ENCODE assay signal across 16 cellular contexts in the genomic region with DNA sequence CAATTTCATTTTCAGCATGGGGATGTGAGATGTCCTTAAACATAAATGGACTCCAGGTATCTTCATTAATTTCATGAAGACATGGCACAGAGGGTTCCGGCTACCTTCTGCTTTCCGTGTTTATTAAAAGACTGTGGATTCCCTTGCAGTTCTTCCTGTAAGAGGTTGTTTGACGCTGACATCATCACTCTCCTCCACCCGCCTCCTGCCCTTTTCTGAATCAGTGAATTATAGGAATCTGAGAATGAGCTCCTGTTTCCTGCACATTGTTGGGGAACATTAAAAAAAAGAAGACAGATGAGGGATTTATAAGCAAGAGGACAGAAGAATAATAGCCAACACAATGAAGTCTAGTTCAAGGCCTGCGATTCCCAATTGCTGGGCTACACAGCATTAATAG.
DNase-seq lines count a peak whose midpoint lies in the region; ATAC-seq and TF ChIP-seq lines count a peak whose summit lies in the region.
"Had no signal": no experiment of that assay in that cellular context is flagged by ENCODE, and none has a peak within 500 bp of the region (broad histone marks: within the 10 kb centered on the region; RNA-seq: fewer than 3 reads in every experiment).

No MANE protein-coding gene starts in this region.

- no peak overlapping the region for H3K4me3 Mint-ChIP-seq in stimulated activated memory B cell treated with anti-CD40 and anti-IgM and Interleukin-4, amounts not matched to agents 10 μg/mL and 1 μg/mL and 100 μg/mL, for 72 hours
- H3K4me3 Mint-ChIP-seq: activated T-cell treated with anti-CD3 and anti-CD28 coated beads, Interleukin-2, amount 50 U/mL, for 24 hours had no signal

- H3K9me3 ChIP-seq in muscle layer of colon (ENCODE audit: low read length) (no peaks in the 10 kb centered on the region), WERI-Rb-1 (ENCODE audit: severe bottlenecking) (no peaks in the 10 kb centered on the region)
- H3K9me3 ChIP-seq: testis had no signal

- no peak overlapping the region for H3K9ac ChIP-seq in muscle layer of colon (ENCODE audit: low read length)

- H3K36me3 Mint-ChIP-seq in stimulated activated memory B cell treated with anti-CD40 and anti-IgM and Interleukin-4, amounts not matched to agents 10 μg/mL and 1 μg/mL and 100 μg/mL, for 72 hours: no peaks in the 10 kb centered on the region

- H3K4me1 ChIP-seq in muscle layer of colon (ENCODE audit: insufficient read depth, low read length): peaks cover 76% of the 10 kb centered on the region

- no peaks in the 10 kb centered on the region for H3K27me3 Mint-ChIP-seq in stimulated activated memory B cell treated with anti-CD40 and anti-IgM and Interleukin-4, amounts not matched to agents 10 μg/mL and 1 μg/mL and 100 μg/mL, for 72 hours
- H3K27me3 Mint-ChIP-seq: activated T-cell treated with anti-CD3 and anti-CD28 coated beads, Interleukin-2, amount 50 U/mL, for 24 hours; progenitor cell of endocrine pancreas had no signal

- no peak for ATAC-seq in stimulated activated memory B cell treated with anti-CD40 and anti-IgM and Interleukin-4, amounts not matched to agents 10 μg/mL and 1 μg/mL and 100 μg/mL, for 72 hours

- H3K27me3 ChIP-seq in muscle layer of colon (ENCODE audit: control insufficient read depth in 1 of 2, insufficient read depth in 2 of 2, low read length in 2 of 2): no peaks in the 10 kb centered on the region
- H3K27me3 ChIP-seq in WERI-Rb-1 (ENCODE audit: insufficient read depth, low read depth, severe bottlenecking): no peaks in the 10 kb centered on the region
- H3K27me3 ChIP-seq: testis had no signal

- in situ Hi-C loops in G401 (cut with HindIII; ENCODE audit: low sequenced_read_pairs): no loop called here

- H3K27ac ChIP-seq in epithelial cell of prostate (peak overlapping the region; percentile 1), muscle layer of colon (ENCODE audit: low read depth, low read length) (peak overlapping the region; percentile 19), WERI-Rb-1 (no peak overlapping the region)
- H3K27ac ChIP-seq: testis, VCaP had no signal

- no peaks in the 10 kb centered on the region for H3K9me3 Mint-ChIP-seq in stimulated activated memory B cell treated with anti-CD40 and anti-IgM and Interleukin-4, amounts not matched to agents 10 μg/mL and 1 μg/mL and 100 μg/mL, for 72 hours

- H3K4me3 ChIP-seq in muscle layer of colon (ENCODE audit: low read depth in 1 of 2, low read length in 2 of 2) (no peak overlapping the region), WERI-Rb-1 (ENCODE audit: low read depth, low read length) (no peak overlapping the region)
- H3K4me3 ChIP-seq: testis had no signal

- H3K36me3 ChIP-seq in muscle layer of colon (ENCODE audit: insufficient read depth, low read length) (no peaks in the 10 kb centered on the region), WERI-Rb-1 (no peaks in the 10 kb centered on the region)

- DNase-seq in A172 (ENCODE audit: low spot score) (peak; percentile 31), LHCN-M2 (ENCODE audit: low read depth) (peak; percentile 42), epithelial cell of prostate (ENCODE audit: low read depth, low spot score) (no peak), G401 (ENCODE audit: low spot score) (no peak), NCI-H526 (lab: John Stamatoyannopoulos, UW) (no peak), WERI-Rb-1 (no peak)
- DNase-seq: activated T-cell treated with anti-CD3 and anti-CD28 coated beads, Interleukin-2, amount 50 U/mL, for 24 hours; erythroblast; left cardiac atrium; NCI-H345; RPMI8226; testis had no signal

- no peak for TF ChIP-seq CTCF in WERI-Rb-1 (IDR thresholded peaks at IDR 0.05; ENCODE audit: low read depth, low read length)

- H3K27ac Mint-ChIP-seq in stimulated activated memory B cell treated with anti-CD40 and anti-IgM and Interleukin-4, amounts not matched to agents 10 μg/mL and 1 μg/mL and 100 μg/mL, for 72 hours: no peak overlapping the region
- H3K27ac Mint-ChIP-seq: activated T-cell treated with anti-CD3 and anti-CD28 coated beads, Interleukin-2, amount 50 U/mL, for 24 hours; progenitor cell of endocrine pancreas had no signal

- peaks cover 30% of the 10 kb centered on the region for H3K4me1 Mint-ChIP-seq in stimulated activated memory B cell treated with anti-CD40 and anti-IgM and Interleukin-4, amounts not matched to agents 10 μg/mL and 1 μg/mL and 100 μg/mL, for 72 hours

Comparison
In these comparisons a context has a peak if more than half of its experiments do, and no peak if none do; other contexts are left out.
1. DNase-seq: peak in A172 (single experiment) and LHCN-M2 (single experiment); none in epithelial cell of prostate (single experiment), G401 (single experiment), NCI-H526 (0 of 2) and WERI-Rb-1 (single experiment).